20 cellular contexts compared by ENCODE assay signal in genomic region chr11:62201376-62201775, GRCh38. TPM values are rescaled to one million over a fixed set of nuclear protein-coding genes. Genes with fewer than 3 reads are reported as not detected.
DNase-seq lines count a peak whose midpoint lies in the region; ATAC-seq and TF ChIP-seq lines count a peak whose summit lies in the region.
"Had no signal": no experiment of that assay in that cellular context is flagged by ENCODE, and none has a peak within 500 bp of the region (broad histone marks: within the 10 kb centered on the region; RNA-seq: fewer than 3 reads in every experiment).

No MANE protein-coding gene starts in this region.

- no peak for ATAC-seq in PC-3
- no peak for ATAC-seq in natural killer cell treated with Interleukin-12 subunit alpha and Interleukin-12 subunit beta and Interleukin-15 and Interleukin-18, amount 100 ng/mL, for 72 hours
- ATAC-seq in HG03342 (IDR thresholded peaks at IDR 0.05; ENCODE audit: unreplicated experiment) = no peak
- no peak for ATAC-seq in HG03095 (IDR thresholded peaks at IDR 0.05; ENCODE audit: unreplicated experiment)
- ATAC-seq: T-cell had no signal

- no peak overlapping the region for H3K4me3 ChIP-seq in PC-3 (ENCODE audit: low read length)
- H3K4me3 ChIP-seq: HAP-1, SJSA1 had no signal

- no peaks in the 10 kb centered on the region for H3K4me1 ChIP-seq in PC-3 (ENCODE audit: insufficient read depth, low read length)
- H3K4me1 ChIP-seq: HAP-1, SJSA1 had no signal

- H3K27me3 ChIP-seq in PC-3 (ENCODE audit: low read length) = peaks cover 82% of the 10 kb centered on the region

- H3K27ac ChIP-seq in PC-3 (ENCODE audit: low read length) = no peak overlapping the region
- no peak overlapping the region for H3K27ac ChIP-seq in epithelial cell of prostate
- H3K27ac ChIP-seq: 22Rv1, SJSA1 had no signal

- H3K36me3 Mint-ChIP-seq in natural killer cell treated with Interleukin-12 subunit alpha and Interleukin-12 subunit beta and Interleukin-15 and Interleukin-18, amount 100 ng/mL, for 72 hours = no peaks in the 10 kb centered on the region
- H3K36me3 Mint-ChIP-seq: CD8-positive, alpha-beta memory T cell; T-cell had no signal

- no peaks in the 10 kb centered on the region for H4K20me1 ChIP-seq in PC-3 (ENCODE audit: low read length)

- H3K9me3 ChIP-seq in PC-3 (ENCODE audit: low read length) = no peaks in the 10 kb centered on the region
- H3K9me3 ChIP-seq: HAP-1, SJSA1 had no signal

- CTCF ChIA-PET in PC-3 (lab: Charles Lee) = no interaction called here

- no peaks in the 10 kb centered on the region for H3K4me1 Mint-ChIP-seq in natural killer cell treated with Interleukin-12 subunit alpha and Interleukin-12 subunit beta and Interleukin-15 and Interleukin-18, amount 100 ng/mL, for 72 hours (ENCODE audit: low read depth in 2 of 2)
- H3K4me1 Mint-ChIP-seq: CD8-positive, alpha-beta memory T cell; T-cell had no signal

- peaks cover 22 to 36% of the 10 kb centered on the region in 2 donors for H3K27me3 Mint-ChIP-seq in natural killer cell treated with Interleukin-12 subunit alpha and Interleukin-12 subunit beta and Interleukin-15 and Interleukin-18, amount 100 ng/mL, for 72 hours

- no peaks in the 10 kb centered on the region for H3K9me2 ChIP-seq in PC-3 (replicated peaks; ENCODE audit: low read length)

- no peak for TF ChIP-seq CTCF in PC-3 (conservative IDR thresholded peaks at IDR 0.05; ENCODE audit: low read depth, low read length)

- no peaks in the 10 kb centered on the region for H3F3A ChIP-seq in PC-3 (ENCODE audit: low read length, unreplicated experiment)

- no peak overlapping the region for H3K4me3 Mint-ChIP-seq in natural killer cell treated with Interleukin-12 subunit alpha and Interleukin-12 subunit beta and Interleukin-15 and Interleukin-18, amount 100 ng/mL, for 72 hours
- H3K4me3 Mint-ChIP-seq: CD8-positive, alpha-beta memory T cell; T-cell had no signal

- POLR2A ChIA-PET in PC-3 (lab: Charles Lee; ENCODE audit: unreplicated experiment) = no interaction called here

- BruUV-seq in PC-3 (replicated peaks; lab: Mats Ljungman, UMichigan) = no TSS peak

- no peak overlapping the region for H3K4me2 ChIP-seq in PC-3 (ENCODE audit: low read length)

- H3K9ac ChIP-seq in PC-3 (ENCODE audit: low read length) = no peak overlapping the region

- DNase-seq in NCI-H1417 (lab: John Stamatoyannopoulos, UW) (peak in 2 of 3 experiments; percentile 25 to 56), NCI-H1417 treated with DMSO at 0.1 percent for 48 hours (lab: John Stamatoyannopoulos, UW) (no peak), DMS53 treated with DMSO at 0.1 percent for 48 hours (lab: John Stamatoyannopoulos, UW; ENCODE audit: unreplicated experiment) (peak; percentile 53), PC-3 (peak; percentile 68), epithelial cell of prostate (ENCODE audit: low read depth, low spot score) (peak; percentile 6)
- no peak for DNase-seq in natural killer cell treated with Interleukin-12 subunit alpha and Interleukin-12 subunit beta and Interleukin-15 and Interleukin-18, amount 100 ng/mL, for 72 hours (ENCODE audit: low spot score)
- DNase-seq: CD8-positive, alpha-beta memory T cell; DMS153; NCI-H1048; NCI-H187; NCI-H226; NCI-H774; T-cell had no signal

- no peak overlapping the region for H2AFZ ChIP-seq in PC-3 (ENCODE audit: low read length)

- intact Hi-C loops in PC-3 (cut with micrococcal nuclease) = loop anchor here (10.0 kb wide), 1 partner anchor 327 kb away; no protein-coding TSS in a partner anchor

- H3K9me3 Mint-ChIP-seq in natural killer cell treated with Interleukin-12 subunit alpha and Interleukin-12 subunit beta and Interleukin-15 and Interleukin-18, amount 100 ng/mL, for 72 hours = no peaks in the 10 kb centered on the region
- H3K9me3 Mint-ChIP-seq: CD8-positive, alpha-beta memory T cell; T-cell had no signal

- H3K36me3 ChIP-seq in PC-3 (ENCODE audit: low read depth, low read length) = no peaks in the 10 kb centered on the region
- H3K36me3 ChIP-seq: HAP-1, SJSA1 had no signal

- H3K79me2 ChIP-seq in PC-3 (ENCODE audit: low read length) = no peaks in the 10 kb centered on the region

- H3K27ac Mint-ChIP-seq in natural killer cell treated with Interleukin-12 subunit alpha and Interleukin-12 subunit beta and Interleukin-15 and Interleukin-18, amount 100 ng/mL, for 72 hours = no peak overlapping the region
- H3K27ac Mint-ChIP-seq: T-cell had no signal

RNA-seq across cellular contexts. Expression of gene SCGB2A1, which starts 7.1 kb away (rescaled TPM):
- total RNA-seq in PC-3 (2014; rRNA removed) = not detected in 2 replicates
- not detected for total RNA-seq in natural killer cell treated with Interleukin-12 subunit alpha and Interleukin-12 subunit beta and Interleukin-15 and Interleukin-18, amount 100 ng/mL, for 72 hours
- total RNA-seq: CD8-positive, alpha-beta memory T cell; HT1080; RPMI7951; SJSA1; T-cell had no signal

RNA-seq across cellular contexts. Expression of gene SCGB1D1, which starts 11.4 kb away (rescaled TPM):
- not detected in 2 replicates for total RNA-seq in PC-3 (2014; rRNA removed)
- total RNA-seq in natural killer cell treated with Interleukin-12 subunit alpha and Interleukin-12 subunit beta and Interleukin-15 and Interleukin-18, amount 100 ng/mL, for 72 hours = not detected
- total RNA-seq: CD8-positive, alpha-beta memory T cell; HT1080; RPMI7951; SJSA1; T-cell had no signal

RNA-seq across cellular contexts. Expression of gene SCGB1D2, which starts 40.7 kb away (rescaled TPM):
- total RNA-seq in PC-3 (2014; rRNA removed) = not detected in 2 replicates
- total RNA-seq in natural killer cell treated with Interleukin-12 subunit alpha and Interleukin-12 subunit beta and Interleukin-15 and Interleukin-18, amount 100 ng/mL, for 72 hours = not detected
- total RNA-seq: CD8-positive, alpha-beta memory T cell; HT1080; RPMI7951; SJSA1; T-cell had no signal

Comparison
In these comparisons a context has a peak if more than half of its experiments do, and no peak if none do; other contexts are left out.
1. DNase-seq: peak in NCI-H1417 (2 of 3), DMS53 treated with DMSO at 0.1 percent for 48 hours (single experiment), PC-3 (single experiment) and epithelial cell of prostate (single experiment); none in NCI-H1417 treated with DMSO at 0.1 percent for 48 hours (single experiment) and natural killer cell treated with Interleukin-12 subunit alpha and Interleukin-12 subunit beta and Interleukin-15 and Interleukin-18, amount 100 ng/mL, for 72 hours (single experiment).